10 cellular contexts compared by ENCODE assay signal in genomic region chr1:15442759-15443158, GRCh38. TPM values are rescaled to one million over a fixed set of nuclear protein-coding genes. Genes with fewer than 3 reads are reported as not detected.
"Had no signal": no experiment of that assay in that cellular context is flagged by ENCODE, and none has a peak within 500 bp of the region (broad histone marks: within the 10 kb centered on the region; RNA-seq: fewer than 3 reads in every experiment).

No MANE protein-coding gene starts in this region.

- DNase-seq: GM23248, GOT3, H7, KG1 had no signal

- H3K27ac ChIP-seq: GM23248 had no signal

- H3K27ac Mint-ChIP-seq: IgD-negative memory B cell had no signal

- H3K36me3 ChIP-seq: HAP-1 had no signal

- H3K4me3 ChIP-seq: GM23248, HAP-1 had no signal

- H3K4me1 ChIP-seq: HAP-1 had no signal

- H3K4me3 Mint-ChIP-seq: IgD-negative memory B cell had no signal

- H3K36me3 Mint-ChIP-seq: IgD-negative memory B cell had no signal

- FAIRE-seq: HTR-8/SVneo had no signal

- ATAC-seq: HCT116 had no signal

RNA-seq across cellular contexts. Expression of gene CTRC, which starts 4.5 kb away (rescaled TPM):
- total RNA-seq: GM23248, H7, HT-29 had no signal
- polyA plus RNA-seq: GM23248, IgD-negative memory B cell had no signal

RNA-seq across cellular contexts. Expression of gene CELA2A, which starts 13.8 kb away (rescaled TPM):
- total RNA-seq: GM23248, H4, H7, HT-29 had no signal
- polyA plus RNA-seq: GM23248, IgD-negative memory B cell had no signal

RNA-seq across cellular contexts. Expression of gene CELA2B, which starts 33.1 kb away (rescaled TPM):
- total RNA-seq: GM23248, H4, H7, HT-29 had no signal
- polyA plus RNA-seq: GM23248, IgD-negative memory B cell had no signal
